ENCODE assay signal across 14 cellular contexts in genomic region chr21:36769051-36769867, GRCh38.
A peak's percentile ranks its signal among the peaks of the same experiment; 100 is the strongest.
DNase-seq lines count a peak whose midpoint lies in the region; ATAC-seq and TF ChIP-seq lines count a peak whose summit lies in the region.
"Had no signal": no experiment of that assay in that cellular context is flagged by ENCODE, and none has a peak within 500 bp of the region (broad histone marks: within the 10 kb centered on the region; RNA-seq: fewer than 3 reads in every experiment).

No MANE protein-coding gene starts in this region.

- peaks cover 29% of the 10 kb centered on the region for H3K4me1 Mint-ChIP-seq in mesothelial cell of epicardium
- H3K4me1 Mint-ChIP-seq: activated CD4-positive, alpha-beta T cell treated with anti-CD3 and anti-CD28 coated beads, Interleukin-2, amount 10 ng/mL, durations not matched to agents 24 days and 14 days had no signal

- H3K27me3 Mint-ChIP-seq in mesothelial cell of epicardium (ENCODE audit: low read depth), result no peaks in the 10 kb centered on the region
- H3K27me3 Mint-ChIP-seq: activated CD4-positive, alpha-beta T cell treated with anti-CD3 and anti-CD28 coated beads, Interleukin-2, amount 10 ng/mL, durations not matched to agents 24 days and 14 days had no signal

- peak; percentile 25 for DNase-seq in AG08396 (ENCODE audit: low spot score)
- DNase-seq in NCI-H69 (lab: John Stamatoyannopoulos, UW), result peak; percentile 49
- DNase-seq in mesothelial cell of epicardium (ENCODE audit: low spot score in 2 of 2, unreplicated experiment in 2 of 2), result no peak
- no peak for DNase-seq in KG1 (lab: John Stamatoyannopoulos, UW)
- no peak for DNase-seq in SW 1271 (lab: John Stamatoyannopoulos, UW)
- DNase-seq: activated CD4-positive, alpha-beta T cell treated with anti-CD3 and anti-CD28 coated beads, Interleukin-2, amount 10 ng/mL, durations not matched to agents 24 days and 14 days; activated gamma-delta T cell treated with Interleukin-2 at 50 U/mL for 16 hours; colonic mucosa; MV-4-11; NCI-H526 had no signal

- H3K27ac ChIP-seq in cingulate gyrus (ENCODE audit: low read depth, low read length), result peak overlapping the region; percentile 91
- H3K27ac ChIP-seq: colonic mucosa, SK-N-MC had no signal

- no peak overlapping the region for H3K4me3 Mint-ChIP-seq in mesothelial cell of epicardium
- H3K4me3 Mint-ChIP-seq: activated CD4-positive, alpha-beta T cell treated with anti-CD3 and anti-CD28 coated beads, Interleukin-2, amount 10 ng/mL, durations not matched to agents 24 days and 14 days had no signal

- H3K9me3 Mint-ChIP-seq in mesothelial cell of epicardium, result no peaks in the 10 kb centered on the region
- H3K9me3 Mint-ChIP-seq: activated CD4-positive, alpha-beta T cell treated with anti-CD3 and anti-CD28 coated beads, Interleukin-2, amount 10 ng/mL, durations not matched to agents 24 days and 14 days had no signal

- H3K36me3 Mint-ChIP-seq in mesothelial cell of epicardium, result peaks cover 1% of the 10 kb centered on the region

- no peak for ATAC-seq in HG03457 (IDR thresholded peaks at IDR 0.05; ENCODE audit: unreplicated experiment)
- no peak for ATAC-seq in GM19035 (IDR thresholded peaks at IDR 0.05; ENCODE audit: unreplicated experiment)

- peak overlapping the region; percentile 84 for H3K27ac Mint-ChIP-seq in mesothelial cell of epicardium
- H3K27ac Mint-ChIP-seq: activated CD4-positive, alpha-beta T cell treated with anti-CD3 and anti-CD28 coated beads, Interleukin-2, amount 10 ng/mL, durations not matched to agents 24 days and 14 days had no signal

- TF ChIP-seq CTCF in mesothelial cell of epicardium (IDR thresholded peaks at IDR 0.05; ENCODE audit: unreplicated experiment), result no peak

Comparison
In these comparisons a context has a peak if more than half of its experiments do, and no peak if none do; other contexts are left out.
1. DNase-seq: peak in AG08396 (single experiment) and NCI-H69 (single experiment); none in mesothelial cell of epicardium (0 of 2), KG1 (single experiment) and SW 1271 (0 of 2).